ENCODE assay signal across 22 cellular contexts in genomic region chr10:113433711-113434110, GRCh38.
DNase-seq lines count a peak whose midpoint lies in the region; ATAC-seq and TF ChIP-seq lines count a peak whose summit lies in the region.
"Had no signal": no experiment of that assay in that cellular context is flagged by ENCODE, and none has a peak within 500 bp of the region (broad histone marks: within the 10 kb centered on the region; RNA-seq: fewer than 3 reads in every experiment).

No MANE protein-coding gene starts in this region.

- H3K4me3 Mint-ChIP-seq in MCF 10A (ENCODE audit: unreplicated experiment): no peak overlapping the region
- H3K4me3 Mint-ChIP-seq: CD14-positive monocyte, H9, IgD-negative memory B cell had no signal

- no peaks in the 10 kb centered on the region for H3K9me3 ChIP-seq in breast epithelium
- H3K9me3 ChIP-seq in body of pancreas: no peaks in the 10 kb centered on the region

- no peak overlapping the region for H3K27ac ChIP-seq in breast epithelium
- peak overlapping the region in 3 of 4 donors; percentile 27 to 58 (median 57) for H3K27ac ChIP-seq in body of pancreas
- H3K27ac ChIP-seq: RWPE1 had no signal

- CTCF ChIA-PET in MCF 10A (lab: Yijun Ruan, JAX): interaction anchor here (0.7 to 1.2 kb wide), 2 partner anchors 217 to 721 kb away, joined by 3 read pairs; no protein-coding TSS in a partner anchor

- H3K27ac Mint-ChIP-seq in MCF 10A (ENCODE audit: low read depth, unreplicated experiment): no peak overlapping the region
- H3K27ac Mint-ChIP-seq: CD14-positive monocyte, H9, IgD-negative memory B cell had no signal

- H3K36me3 Mint-ChIP-seq in MCF 10A (ENCODE audit: insufficient read depth, unreplicated experiment): no peaks in the 10 kb centered on the region
- H3K36me3 Mint-ChIP-seq: CD14-positive monocyte had no signal

- no peaks in the 10 kb centered on the region for H3K4me1 ChIP-seq in breast epithelium
- H3K4me1 ChIP-seq in body of pancreas: peaks cover 37% of the 10 kb centered on the region

- H3K27me3 ChIP-seq in breast epithelium: no peaks in the 10 kb centered on the region
- H3K27me3 ChIP-seq in body of pancreas: no peaks in the 10 kb centered on the region

- intact Hi-C loops in MCF 10A (cut with micrococcal nuclease) (no loop called here), breast epithelium (cut with DNase I; ENCODE audit: low total_unique reads) (no loop called here), body of pancreas (cut with DNase I) (no loop called here)

- no peak for TF ChIP-seq POLR2A in breast epithelium (IDR thresholded peaks at IDR 0.05)
- TF ChIP-seq POLR2A in body of pancreas (IDR thresholded peaks at IDR 0.05): no peak

- no peaks in the 10 kb centered on the region for H3K4me1 Mint-ChIP-seq in MCF 10A (ENCODE audit: insufficient read depth, unreplicated experiment)
- H3K4me1 Mint-ChIP-seq: H9, IgD-negative memory B cell had no signal

- POLR2A ChIA-PET in MCF 10A (lab: Yijun Ruan, JAX): no interaction called here

- no TSS peak for BruUV-seq in MCF 10A (replicated peaks; lab: Mats Ljungman, UMichigan)

- H3K9me3 Mint-ChIP-seq in MCF 10A (ENCODE audit: unreplicated experiment): peaks cover 7% of the 10 kb centered on the region
- H3K9me3 Mint-ChIP-seq: H9 had no signal

- peaks cover 68% of the 10 kb centered on the region for H3K27me3 Mint-ChIP-seq in MCF 10A (ENCODE audit: insufficient read depth, unreplicated experiment)

- DNase-seq in MCF 10A (ENCODE audit: unreplicated experiment): peak; percentile 6
- no peak for DNase-seq in breast epithelium (ENCODE audit: low spot score in 2 of 2)
- DNase-seq in NCI-H146 (lab: John Stamatoyannopoulos, UW): peak; percentile 75
- no peak for DNase-seq in body of pancreas
- DNase-seq in stimulated activated naive CD4-positive, alpha-beta T cell (lab: John Stamatoyannopoulos, UW): no peak
- no peak for DNase-seq in medulla oblongata (ENCODE audit: extremely low spot score)
- no peak for DNase-seq in amniotic stem cell (lab: John Stamatoyannopoulos, UW)
- DNase-seq: AML-193, Caco-2, DMS79, H9, NCI-H1092 treated with DMSO at 0.1 percent for 48 hours, NCI-H1694, NCI-H2081 treated with DMSO at 0.1 percent for 48 hours, NCI-H446, NCI-H526 treated with DMSO at 0.1 percent for 48 hours, PC-3, SIG-M5, T1000 had no signal

- H3K4me3 ChIP-seq in breast epithelium: no peak overlapping the region
- H3K4me3 ChIP-seq in body of pancreas: no peak overlapping the region

- TF ChIP-seq CTCF in MCF 10A (IDR thresholded peaks at IDR 0.05; ENCODE audit: unreplicated experiment): no peak
- TF ChIP-seq CTCF in breast epithelium (IDR thresholded peaks at IDR 0.05): no peak
- TF ChIP-seq CTCF in body of pancreas (IDR thresholded peaks at IDR 0.05): no peak

- H3K36me3 ChIP-seq in breast epithelium (no peaks in the 10 kb centered on the region), body of pancreas (replicated peaks in 1 of 2; ENCODE audit: insufficient read depth in 1 of 2, low read depth in 2 of 2) (no peaks in the 10 kb centered on the region)

- ATAC-seq in body of pancreas: peak; percentile 39
- ATAC-seq: PC-3 had no signal

- 41 to 81% methylated on average over 2 of the region's 2 CpGs for WGBS in body of pancreas, 2 donors

Comparison
In these comparisons a context has a peak if more than half of its experiments do, and no peak if none do; other contexts are left out.
1. DNase-seq: peak in MCF 10A (single experiment) and NCI-H146 (single experiment); none in breast epithelium (0 of 2), body of pancreas (0 of 4), stimulated activated naive CD4-positive, alpha-beta T cell (0 of 6), medulla oblongata (single experiment) and amniotic stem cell (single experiment).
2. H3K27ac ChIP-seq: peak in body of pancreas (3 of 4); none in breast epithelium (0 of 2).